8 cellular contexts compared by ENCODE assay signal in genomic region chr13:46295531-46296464, GRCh38.
DNase-seq lines count a peak whose midpoint lies in the region; ATAC-seq, FAIRE-seq and TF ChIP-seq lines count a peak whose summit lies in the region.

No MANE protein-coding gene starts in this region.

- ATAC-seq in GM21381 (IDR thresholded peaks at IDR 0.05; ENCODE audit: unreplicated experiment): peak; percentile 72
- peak; percentile 81 to 87 for ATAC-seq in activated T-cell treated with anti-CD3 and anti-CD28 coated beads, Interleukin-2, amount 50 U/mL, for 4 hours

- no peaks in the 10 kb centered on the region for H3K36me3 ChIP-seq in small intestine (ENCODE audit: control insufficient read depth in 2 of 2, insufficient read depth in 2 of 2, low read length in 2 of 2)
- no peaks in the 10 kb centered on the region for H3K36me3 ChIP-seq in SJCRH30

- no peak for TF ChIP-seq CTCF in AG04450 (IDR thresholded peaks at IDR 0.05; ENCODE audit: low read depth, low read length)
- TF ChIP-seq CTCF in NB4 (IDR thresholded peaks at IDR 0.05; ENCODE audit: low read depth, low read length): no peak
- TF ChIP-seq CTCF in fibroblast of villous mesenchyme (IDR thresholded peaks at IDR 0.05; ENCODE audit: insufficient read depth, low read depth, low read length): no peak
- TF ChIP-seq CTCF in type B pancreatic cell (conservative IDR thresholded peaks at IDR 0.05): no peak

- H3K27ac ChIP-seq in AG04450 (ENCODE audit: low read depth, low read length): peak overlapping the region; percentile 92
- H3K27ac ChIP-seq in small intestine (ENCODE audit: low read depth in 1 of 2, low read length in 1 of 2): peak overlapping the region in 1 of 2 donors; percentile 9
- no peak overlapping the region for H3K27ac ChIP-seq in SJCRH30

- peaks cover 4% of the 10 kb centered on the region for H3K27me3 ChIP-seq in AG04450 (ENCODE audit: control insufficient read depth, insufficient read depth, low read length)
- H3K27me3 ChIP-seq in small intestine (ENCODE audit: control insufficient read depth in 2 of 2, insufficient read depth in 2 of 2, low read length in 2 of 2): no peaks in the 10 kb centered on the region
- no peaks in the 10 kb centered on the region for H3K27me3 ChIP-seq in SJCRH30

- H3K36me3 Mint-ChIP-seq in activated T-cell treated with anti-CD3 and anti-CD28 coated beads, Interleukin-2, amount 50 U/mL, for 4 hours (ENCODE audit: insufficient read depth): no peaks in the 10 kb centered on the region
- no peaks in the 10 kb centered on the region for H3K36me3 Mint-ChIP-seq in type B pancreatic cell

- H3K9me3 Mint-ChIP-seq in activated T-cell treated with anti-CD3 and anti-CD28 coated beads, Interleukin-2, amount 50 U/mL, for 4 hours: peaks cover 4% of the 10 kb centered on the region
- no peaks in the 10 kb centered on the region for H3K9me3 Mint-ChIP-seq in type B pancreatic cell

- H3K4me3 ChIP-seq in AG04450 (ENCODE audit: low read depth, low read length) (no peak overlapping the region), NB4 (ENCODE audit: low read depth, low read length) (peak overlapping the region; percentile 37), fibroblast of villous mesenchyme (ENCODE audit: low read depth, low read length) (no peak overlapping the region), small intestine (ENCODE audit: low read depth in 1 of 2, low read length in 2 of 2) (no peak overlapping the region), SJCRH30 (no peak overlapping the region)

- WGBS in small intestine, 3 donors: 49 to 64% (median 49%) methylated on average over 8 of the region's 8 CpGs

- no peak for FAIRE-seq in small intestine (lab: Jason Lieb, UNC)

- H3K27ac Mint-ChIP-seq in type B pancreatic cell: no peak overlapping the region

- peak overlapping the region; percentile 69 for H3K4me3 Mint-ChIP-seq in activated T-cell treated with anti-CD3 and anti-CD28 coated beads, Interleukin-2, amount 50 U/mL, for 4 hours
- no peak overlapping the region for H3K4me3 Mint-ChIP-seq in type B pancreatic cell

- CTCF ChIA-PET in AG04450 (lab: Charles Lee): interaction anchor here (0.7 to 1.5 kb wide), 2 partner anchors 26 kb away, joined by 3 to 6 read pairs; no protein-coding TSS in a partner anchor

- DNase-seq in AG04450 (ENCODE audit: low read depth, low spot score): peak; percentile 49
- peak; percentile 98 for DNase-seq in NB4 (ENCODE audit: low read depth)
- DNase-seq in activated T-cell treated with anti-CD3 and anti-CD28 coated beads, Interleukin-2, amount 50 U/mL, for 4 hours: peak; percentile 28
- peak; percentile 93 for DNase-seq in fibroblast of villous mesenchyme (ENCODE audit: low read depth)
- DNase-seq in small intestine: peak; percentile 31
- DNase-seq in SJCRH30: no peak
- DNase-seq in type B pancreatic cell (ENCODE audit: extremely low spot score, unreplicated experiment): no peak

- H3K9me3 ChIP-seq in AG04450 (ENCODE audit: control insufficient read depth, insufficient read depth, low read length) (no peaks in the 10 kb centered on the region), small intestine (ENCODE audit: control insufficient read depth, low read depth) (no peaks in the 10 kb centered on the region), SJCRH30 (replicated peaks) (no peaks in the 10 kb centered on the region)

- H3K4me1 Mint-ChIP-seq in activated T-cell treated with anti-CD3 and anti-CD28 coated beads, Interleukin-2, amount 50 U/mL, for 4 hours (ENCODE audit: low read depth): peaks cover 47% of the 10 kb centered on the region
- H3K4me1 Mint-ChIP-seq in type B pancreatic cell (ENCODE audit: unreplicated experiment): peaks cover 4% of the 10 kb centered on the region

- POLR2A ChIA-PET in AG04450 (lab: Yijun Ruan, JAX): no interaction called here

- TF ChIP-seq POLR2A in NB4 (IDR thresholded peaks at IDR 0.05; ENCODE audit: extremely low read depth, insufficient read length): peak; percentile 35

- H3K4me1 ChIP-seq in small intestine (ENCODE audit: control insufficient read depth in 2 of 2, insufficient read depth in 1 of 2, low read depth in 1 of 2, low read length in 1 of 2) (no peaks in the 10 kb centered on the region), SJCRH30 (no peaks in the 10 kb centered on the region)

- no peaks in the 10 kb centered on the region for H3K27me3 Mint-ChIP-seq in activated T-cell treated with anti-CD3 and anti-CD28 coated beads, Interleukin-2, amount 50 U/mL, for 4 hours (ENCODE audit: low read depth)
- no peaks in the 10 kb centered on the region for H3K27me3 Mint-ChIP-seq in type B pancreatic cell

Comparison
In these comparisons a context has a peak if more than half of its experiments do, and no peak if none do; other contexts are left out.
1. DNase-seq: peak in AG04450 (single experiment), NB4 (single experiment), activated T-cell treated with anti-CD3 and anti-CD28 coated beads, Interleukin-2, amount 50 U/mL, for 4 hours (single experiment), fibroblast of villous mesenchyme (single experiment) and small intestine (single experiment); none in SJCRH30 (0 of 2) and type B pancreatic cell (single experiment).